14 cellular contexts compared by ENCODE assay signal in genomic region chr9:89007041-89007440, GRCh38. TPM values are rescaled to one million over a fixed set of nuclear protein-coding genes. Genes with fewer than 3 reads are reported as not detected.
A peak's percentile ranks its signal among the peaks of the same experiment; 100 is the strongest.
DNase-seq lines count a peak whose midpoint lies in the region; TF ChIP-seq lines count a peak whose summit lies in the region.
"Had no signal": no experiment of that assay in that cellular context is flagged by ENCODE, and none has a peak within 500 bp of the region (broad histone marks: within the 10 kb centered on the region; RNA-seq: fewer than 3 reads in every experiment).

No MANE protein-coding gene starts in this region.

- no peaks in the 10 kb centered on the region for H3K36me3 Mint-ChIP-seq in brain
- H3K36me3 Mint-ChIP-seq: CD8-positive, alpha-beta T cell had no signal

- H3K4me1 Mint-ChIP-seq in brain: peaks cover 72% of the 10 kb centered on the region

- H3K27ac Mint-ChIP-seq in brain: peak overlapping the region in 4 of 5 experiments; percentile 68 to 94 (median 94)
- H3K27ac Mint-ChIP-seq: CD8-positive, alpha-beta T cell had no signal

- H3K4me3 Mint-ChIP-seq in brain: peak overlapping the region in 2 of 5 experiments; percentile 37 to 72
- H3K4me3 Mint-ChIP-seq: CD14-positive monocyte; CD8-positive, alpha-beta T cell had no signal

- no peak for TF ChIP-seq CTCF in brain (conservative IDR thresholded peaks at IDR 0.05)

- peaks cover 3% of the 10 kb centered on the region for H3K27me3 Mint-ChIP-seq in brain

- no peaks in the 10 kb centered on the region for H3K9me3 Mint-ChIP-seq in brain
- H3K9me3 Mint-ChIP-seq: CD8-positive, alpha-beta T cell had no signal

- intact Hi-C loops in head of caudate nucleus (cut with DNase I): no loop called here

- peak; percentile 32 for DNase-seq in DMS 273 (lab: John Stamatoyannopoulos, UW; ENCODE audit: unreplicated experiment)
- DNase-seq in DMS 273 treated with DMSO at 0.1 percent for 48 hours (lab: John Stamatoyannopoulos, UW): no peak
- DNase-seq in head of caudate nucleus: peak in 23 of 42 donors; percentile 14 to 84 (median 52)
- DNase-seq in mucosa of gallbladder (ENCODE audit: low spot score): peak; percentile 1
- no peak for DNase-seq in iPS-NIHi11 (ENCODE audit: low spot score)
- no peak for DNase-seq in activated T-cell treated with anti-CD3 and anti-CD28 coated beads, Interleukin-2, amount 50 U/mL, for 48 hours
- DNase-seq in NCI-H2029 (lab: John Stamatoyannopoulos, UW): no peak
- DNase-seq: COR-L47, DMS53, GF-D8, GM23248 had no signal

RNA-seq across cellular contexts. Expression of gene S1PR3, which starts 15.8 kb away (rescaled TPM):
- polyA plus RNA-seq in brain (ENCODE audit: insufficient read depth, low read depth, low replicate concordance): 7.4 TPM
- 36.4 TPM for total RNA-seq in mucosa of gallbladder

Comparison
In these comparisons a context has a peak if more than half of its experiments do, and no peak if none do; other contexts are left out.
1. DNase-seq: peak in DMS 273 (single experiment), head of caudate nucleus (23 of 42) and mucosa of gallbladder (single experiment); none in DMS 273 treated with DMSO at 0.1 percent for 48 hours (single experiment), iPS-NIHi11 (single experiment), activated T-cell treated with anti-CD3 and anti-CD28 coated beads, Interleukin-2, amount 50 U/mL, for 48 hours (0 of 2) and NCI-H2029 (single experiment).